Comparison of ENCODE assay signal across 1 cellular context in the genomic region with DNA sequence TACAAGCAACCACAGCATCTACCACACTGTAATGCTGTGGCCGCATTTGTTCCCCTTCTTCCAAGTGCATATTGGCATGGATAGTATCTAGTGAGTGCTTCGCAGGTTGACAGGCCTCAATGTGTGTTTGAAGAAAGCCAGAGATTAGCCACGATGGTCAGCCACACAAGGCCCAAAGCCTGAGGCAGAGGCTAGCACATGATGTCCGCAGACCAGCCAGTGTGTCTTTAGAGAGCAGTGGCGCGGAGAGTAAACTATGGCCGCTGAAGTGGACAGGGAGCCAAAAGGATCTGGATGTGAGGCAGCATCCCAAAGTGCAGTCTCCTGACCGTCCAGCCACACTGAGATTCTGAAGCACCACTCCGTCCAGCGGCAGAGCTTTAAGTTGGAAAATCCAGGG.
TF ChIP-seq lines count a peak whose summit lies in the region.

No MANE protein-coding gene starts in this region.

TF ChIP-seq in IMR-90, 13 proteins besides CTCF, POLR2A, EP300 and RAD21:
- TF ChIP-seq MAZ (IDR thresholded peaks at IDR 0.05; ENCODE audit: borderline replicate concordance, low read depth, low read length) (no peak), NFE2L2 (IDR thresholded peaks at IDR 0.05; ENCODE audit: low read depth, low read length) (no peak), MXI1 (IDR thresholded peaks at IDR 0.05; ENCODE audit: borderline replicate concordance, low read depth, low read length) (no peak)
- TF ChIP-seq, protein P1, sequence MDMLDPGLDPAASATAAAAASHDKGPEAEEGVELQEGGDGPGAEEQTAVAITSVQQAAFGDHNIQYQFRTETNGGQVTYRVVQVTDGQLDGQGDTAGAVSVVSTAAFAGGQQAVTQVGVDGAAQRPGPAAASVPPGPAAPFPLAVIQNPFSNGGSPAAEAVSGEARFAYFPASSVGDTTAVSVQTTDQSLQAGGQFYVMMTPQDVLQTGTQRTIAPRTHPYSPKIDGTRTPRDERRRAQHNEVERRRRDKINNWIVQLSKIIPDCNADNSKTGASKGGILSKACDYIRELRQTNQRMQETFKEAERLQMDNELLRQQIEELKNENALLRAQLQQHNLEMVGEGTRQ (IDR thresholded peaks at IDR 0.05; ENCODE audit: low read depth, low read length): no peak
